Comparison of ENCODE assay signal across 8 cellular contexts in the genomic region with DNA sequence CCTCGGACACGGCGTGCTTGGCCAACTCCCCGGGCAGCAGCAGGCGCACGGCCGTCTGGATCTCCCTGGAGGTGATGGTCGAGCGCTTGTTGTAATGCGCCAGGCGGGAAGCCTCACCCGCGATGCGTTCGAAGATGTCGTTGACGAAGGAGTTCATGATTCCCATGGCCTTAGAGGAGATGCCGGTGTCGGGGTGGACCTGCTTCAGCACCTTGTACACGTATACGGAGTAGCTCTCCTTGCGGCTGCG.
DNase-seq lines count a peak whose midpoint lies in the region; ATAC-seq and TF ChIP-seq lines count a peak whose summit lies in the region.
"Not testable (repeated sequence)": the region's sequence is repeated elsewhere in the genome, so short reads cannot be mapped to it uniquely, and the experiment has no call there.

No MANE protein-coding gene starts in this region.

- not testable (repeated sequence) for TF ChIP-seq CTCF in 22Rv1 (IDR thresholded peaks at IDR 0.05); GM12864 (IDR thresholded peaks at IDR 0.05; ENCODE audit: low read depth, low read length, missing control alignments); LNCaP clone FGC (IDR thresholded peaks at IDR 0.05; ENCODE audit: control insufficient read depth, extremely low read depth, insufficient read depth); gastrocnemius medialis (IDR thresholded peaks at IDR 0.05 in 4 of 5, conservative IDR thresholded peaks at IDR 0.05 in 1 of 5)

- H2BK120ac ChIP-seq in mesendoderm (ENCODE audit: low read depth, low read length) = not testable (repeated sequence)

- in situ Hi-C loops in gastrocnemius medialis (cut with MboI; ENCODE audit: low sequenced_read_pairs in 4 of 4) = loop anchor here in 3 of 4 donors (25.0 kb wide), 4 partner anchors 859 to 1109 kb away; a partner anchor contains a TSS

- not testable (repeated sequence) for DNase-seq in GM12864 (ENCODE audit: low read depth); LNCaP clone FGC (ENCODE audit: low read depth); left cardiac atrium; mesendoderm; gastrocnemius medialis
- DNase-seq in activated CD4-positive, CD25-positive, alpha-beta regulatory T cell treated with anti-CD3 and anti-CD28 coated beads, Interleukin-2, amount 50 U/mL, for 72 hours = peak; percentile 76

- H3K4me3 ChIP-seq in GM12864 (ENCODE audit: low read depth, low read length) (peak overlapping the region; percentile 88), LNCaP clone FGC (ENCODE audit: low read depth, low read length) (peak overlapping the region; percentile 59), ectodermal cell (ENCODE audit: insufficient read depth, low read depth, low read length) (peak overlapping the region; percentile 85), mesendoderm (ENCODE audit: low read length) (peak overlapping the region; percentile 81), gastrocnemius medialis (peak overlapping the region; percentile 60 to 65 (median 62))

- not testable (repeated sequence) for H2BK5ac ChIP-seq in mesendoderm (ENCODE audit: low read length)

- not testable (repeated sequence) for H3K36me3 ChIP-seq in ectodermal cell (ENCODE audit: control insufficient read depth, insufficient read depth, low read length); mesendoderm (ENCODE audit: control insufficient read depth, insufficient read depth, low read length); gastrocnemius medialis

- not testable (repeated sequence) for H4K5ac ChIP-seq in mesendoderm (ENCODE audit: low read length)

- not testable (repeated sequence) for H3K27me3 ChIP-seq in ectodermal cell (ENCODE audit: control insufficient read depth, insufficient read depth, low read length, poor library complexity, severe bottlenecking); mesendoderm (ENCODE audit: insufficient read depth, low read length, poor library complexity)
- peaks cover 18 to 38% (median 20%) of the 10 kb centered on the region in 3 donors for H3K27me3 ChIP-seq in gastrocnemius medialis

- not testable (repeated sequence) for H2BK15ac ChIP-seq in mesendoderm (replicated peaks; ENCODE audit: low read depth)

- not testable (repeated sequence) for H2AK5ac ChIP-seq in mesendoderm (ENCODE audit: low read length)

- H3K4me2 ChIP-seq in mesendoderm (ENCODE audit: low read length) = not testable (repeated sequence)

- H3K56ac ChIP-seq in mesendoderm (ENCODE audit: low read length) = peak overlapping the region; percentile 96

- peak; percentile 3 to 8 for ATAC-seq in left cardiac atrium
- ATAC-seq in gastrocnemius medialis = not testable (repeated sequence)

- H3K18ac ChIP-seq in mesendoderm (ENCODE audit: low read length) = peak overlapping the region; percentile 62

- not testable (repeated sequence) for H3K9me3 ChIP-seq in ectodermal cell (ENCODE audit: control insufficient read depth, low read length); gastrocnemius medialis

- WGBS in ectodermal cell, 2 experiments = 1 to 2% methylated on average over 23 of the region's 23 CpGs
- WGBS in mesendoderm (ENCODE audit: extremely low coverage, insufficient coverage, low lambda C conversion rate) = no CpG with 5 or more reads among the region's 23 CpGs

- not testable (repeated sequence) for TF ChIP-seq POLR2A in gastrocnemius medialis (IDR thresholded peaks at IDR 0.05)

- H3K4me1 ChIP-seq in ectodermal cell (ENCODE audit: control insufficient read depth, insufficient read depth, low read length) = peaks cover 12% of the 10 kb centered on the region
- H3K4me1 ChIP-seq in mesendoderm (ENCODE audit: control insufficient read depth, low read depth, low read length); gastrocnemius medialis: not testable (repeated sequence)

- H3K27ac ChIP-seq in 22Rv1 = peak overlapping the region; percentile 98
- peak overlapping the region; percentile 81 for H3K27ac ChIP-seq in ectodermal cell (ENCODE audit: insufficient read depth, low read depth, low read length, poor library complexity, severe bottlenecking)
- H3K27ac ChIP-seq in mesendoderm (ENCODE audit: low read depth, low read length) = peak overlapping the region; percentile 55
- H3K27ac ChIP-seq in gastrocnemius medialis = peak overlapping the region; percentile 71 to 83 (median 78)

- not testable (repeated sequence) for H3K79me1 ChIP-seq in mesendoderm (ENCODE audit: low read length)

- intact Hi-C loops in left cardiac atrium (cut with DNase I) = not testable (repeated sequence)
- intact Hi-C loops in gastrocnemius medialis (cut with DNase I; ENCODE audit: low total_unique reads) = loop anchor here (2.0 kb wide), 2 partner anchors 14 to 862 kb away; a partner anchor contains a TSS

- not testable (repeated sequence) for H4K8ac ChIP-seq in mesendoderm (ENCODE audit: low read depth, low read length)

- not testable (repeated sequence) for H3K23ac ChIP-seq in mesendoderm (ENCODE audit: low read length)

- H3K4ac ChIP-seq in mesendoderm (ENCODE audit: low read depth, low read length) = not testable (repeated sequence)

- H3K9ac ChIP-seq in mesendoderm (ENCODE audit: low read length) = peak overlapping the region; percentile 97

- H3K79me2 ChIP-seq in mesendoderm (ENCODE audit: control insufficient read depth, insufficient read depth, low read length) = not testable (repeated sequence)
